15 cellular contexts compared by ENCODE assay signal in the genomic region with DNA sequence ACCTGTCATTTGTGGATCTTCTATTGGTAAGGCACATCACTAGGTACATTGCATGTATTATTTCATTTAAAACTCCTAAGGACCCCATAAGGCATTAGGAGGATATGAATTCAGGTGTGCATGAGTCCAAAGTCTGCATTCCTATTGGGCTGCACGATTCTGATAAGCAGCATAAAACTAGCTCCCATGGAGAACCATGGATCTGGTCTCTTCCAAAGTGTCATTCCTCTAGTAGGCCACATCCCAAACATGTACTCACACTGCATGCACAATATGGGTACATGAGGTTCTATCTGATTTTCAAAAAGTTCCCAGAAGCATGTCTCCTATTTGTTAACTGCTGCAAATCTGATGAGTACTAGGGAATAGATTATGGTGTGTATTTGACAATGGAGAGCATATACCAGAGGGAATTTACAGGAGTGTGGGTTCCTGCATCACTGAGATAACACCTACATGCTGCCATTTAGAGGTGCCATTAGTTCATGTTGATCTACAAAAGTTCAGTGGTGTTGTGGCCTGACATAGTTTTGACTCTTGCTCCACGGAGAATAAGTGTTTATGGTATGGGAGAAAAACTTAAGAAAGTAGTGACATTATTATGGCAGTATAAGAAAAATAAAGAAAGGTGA. TPM values are rescaled to one million over a fixed set of nuclear protein-coding genes. Genes with fewer than 3 reads are reported as not detected.
DNase-seq lines count a peak whose midpoint lies in the region; ATAC-seq and TF ChIP-seq lines count a peak whose summit lies in the region.
"Had no signal": no experiment of that assay in that cellular context is flagged by ENCODE, and none has a peak within 500 bp of the region (broad histone marks: within the 10 kb centered on the region; RNA-seq: fewer than 3 reads in every experiment).

No MANE protein-coding gene starts in this region.

- peaks cover 61% of the 10 kb centered on the region for H3K36me3 ChIP-seq in effector memory CD4-positive, alpha-beta T cell (ENCODE audit: control insufficient read depth, insufficient read depth, low read length)
- H3K36me3 ChIP-seq in spleen = peaks cover 0 to 73% (median 40%) of the 10 kb centered on the region in 6 donors
- H3K36me3 ChIP-seq: pancreas had no signal

- peaks cover 78% of the 10 kb centered on the region for H3K4me1 Mint-ChIP-seq in activated CD4-positive, alpha-beta T cell treated with anti-CD3 and anti-CD28 coated beads, Interleukin-2, amount 10 ng/mL, durations not matched to agents 7 days and 5 days
- peaks cover 70% of the 10 kb centered on the region for H3K4me1 Mint-ChIP-seq in T-helper 17 cell

- H3K27me3 ChIP-seq in effector memory CD4-positive, alpha-beta T cell (replicated peaks; ENCODE audit: control insufficient read depth, insufficient read depth, low read length, poor library complexity, severe bottlenecking) = no peaks in the 10 kb centered on the region
- H3K27me3 ChIP-seq in spleen (replicated peaks in 1 of 7) = no peaks in the 10 kb centered on the region
- H3K27me3 ChIP-seq: pancreas had no signal

- H3K27me3 Mint-ChIP-seq in activated CD4-positive, alpha-beta T cell treated with anti-CD3 and anti-CD28 coated beads, Interleukin-2, amount 10 ng/mL, durations not matched to agents 7 days and 5 days = no peaks in the 10 kb centered on the region
- no peaks in the 10 kb centered on the region for H3K27me3 Mint-ChIP-seq in T-helper 17 cell

- intact Hi-C loops in spleen (cut with DNase I; ENCODE audit: low total_unique reads) = no loop called here

- no peak for DNase-seq in activated CD4-positive, alpha-beta T cell treated with anti-CD3 and anti-CD28 coated beads, Interleukin-2, amount 10 ng/mL, durations not matched to agents 7 days and 5 days
- no peak for DNase-seq in activated CD4-positive, alpha-beta T cell treated with anti-CD3 and anti-CD28 coated beads for 48 hours
- DNase-seq in T-helper 17 cell (no peak), spleen (no peak), NCI-H226 (no peak)
- DNase-seq in effector memory CD4-positive, alpha-beta T cell = no peak
- DNase-seq: activated CD8-positive, alpha-beta memory T cell treated with anti-CD3 and anti-CD28 coated beads, Interleukin-2, amount 50 U/mL, for 4 hours; MV-4-11; NCI-H748 treated with DMSO at 0.1 percent for 48 hours; pancreas; PC-9 had no signal

- H3K9me3 Mint-ChIP-seq in activated CD4-positive, alpha-beta T cell treated with anti-CD3 and anti-CD28 coated beads, Interleukin-2, amount 10 ng/mL, durations not matched to agents 7 days and 5 days = no peaks in the 10 kb centered on the region

- POLR2A ChIA-PET in activated CD4-positive, alpha-beta T cell treated with anti-CD3 and anti-CD28 coated beads, Interleukin-2, amount 10 ng/mL, durations not matched to agents 7 days and 5 days (lab: Charles Lee) = interaction anchor here (0.6 to 2.5 kb wide), 7 partner anchors 8 to 132 kb away, joined by 3 to 18 read pairs (median 4); partner anchors contain the start of gene CYTIP

- peak overlapping the region; percentile 96 for H3K27ac Mint-ChIP-seq in activated CD4-positive, alpha-beta T cell treated with anti-CD3 and anti-CD28 coated beads, Interleukin-2, amount 10 ng/mL, durations not matched to agents 7 days and 5 days
- H3K27ac Mint-ChIP-seq in T-helper 17 cell = peak overlapping the region; percentile 100

- WGBS in spleen, 5 donors = 69 to 84% (median 80%) methylated on average over 2 of the region's 2 CpGs

- peaks cover 93% of the 10 kb centered on the region for H3K36me3 Mint-ChIP-seq in activated CD4-positive, alpha-beta T cell treated with anti-CD3 and anti-CD28 coated beads, Interleukin-2, amount 10 ng/mL, durations not matched to agents 7 days and 5 days (ENCODE audit: low read depth)
- peaks cover 32% of the 10 kb centered on the region for H3K36me3 Mint-ChIP-seq in T-helper 17 cell (ENCODE audit: low read depth)

- TF ChIP-seq CTCF in spleen (IDR thresholded peaks at IDR 0.05 in 8 of 11, conservative IDR thresholded peaks at IDR 0.05 in 3 of 11) = no peak

- H3K9me3 ChIP-seq in T-helper 17 cell (ENCODE audit: control insufficient read depth, low read length, poor library complexity, severe bottlenecking) (no peaks in the 10 kb centered on the region), spleen (no peaks in the 10 kb centered on the region)
- no peaks in the 10 kb centered on the region for H3K9me3 ChIP-seq in effector memory CD4-positive, alpha-beta T cell (ENCODE audit: control insufficient read depth, low read length)
- H3K9me3 ChIP-seq: A549, pancreas had no signal

- peak overlapping the region; percentile 82 for H3K27ac ChIP-seq in effector memory CD4-positive, alpha-beta T cell (ENCODE audit: insufficient read depth, low read length, poor library complexity, severe bottlenecking)
- peak overlapping the region in 7 of 8 donors; percentile 10 to 96 (median 43) for H3K27ac ChIP-seq in spleen
- H3K27ac ChIP-seq: A549, pancreas, PC-9 had no signal

- CTCF ChIA-PET in activated CD4-positive, alpha-beta T cell treated with anti-CD3 and anti-CD28 coated beads, Interleukin-2, amount 10 ng/mL, durations not matched to agents 7 days and 5 days (lab: Charles Lee) = interaction anchor here (0.7 to 4.0 kb wide), 5 partner anchors 7 to 105 kb away, joined by 3 to 27 read pairs (median 8); no protein-coding TSS in a partner anchor

- H3K4me3 ChIP-seq in effector memory CD4-positive, alpha-beta T cell (ENCODE audit: insufficient read depth, low read depth, low read length, poor library complexity, severe bottlenecking) = peak overlapping the region; percentile 80
- peak overlapping the region in 3 of 8 donors; percentile 8 to 74 (median 9) for H3K4me3 ChIP-seq in spleen
- H3K4me3 ChIP-seq: A549, pancreas, PC-9 had no signal

- no peak for TF ChIP-seq POLR2A in spleen (IDR thresholded peaks at IDR 0.05)

- ATAC-seq in T-helper 17 cell (peak; percentile 20), HG02678 (IDR thresholded peaks at IDR 0.05; ENCODE audit: unreplicated experiment) (no peak), HG02588 (IDR thresholded peaks at IDR 0.05; ENCODE audit: unreplicated experiment) (no peak)
- ATAC-seq: A549, HepG2 had no signal

- H3K4me3 Mint-ChIP-seq in activated CD4-positive, alpha-beta T cell treated with anti-CD3 and anti-CD28 coated beads, Interleukin-2, amount 10 ng/mL, durations not matched to agents 7 days and 5 days = peak overlapping the region; percentile 96
- peak overlapping the region; percentile 93 for H3K4me3 Mint-ChIP-seq in T-helper 17 cell

- peaks cover 53% of the 10 kb centered on the region for H3K4me1 ChIP-seq in effector memory CD4-positive, alpha-beta T cell (ENCODE audit: control insufficient read depth, insufficient read depth, low read length, poor library complexity, severe bottlenecking)
- H3K4me1 ChIP-seq in spleen = peaks cover 0 to 98% (median 69%) of the 10 kb centered on the region in 6 donors
- H3K4me1 ChIP-seq: A549 had no signal

RNA-seq across cellular contexts. Expression of gene CYTIP, which starts 11.3 kb away (rescaled TPM):
- total RNA-seq in activated CD4-positive, alpha-beta T cell treated with anti-CD3 and anti-CD28 coated beads, Interleukin-2, amount 10 ng/mL, durations not matched to agents 7 days and 5 days = 100 to 1,000 TPM; 234 to 279 TPM
- total RNA-seq in T-helper 17 cell = 100 to 1,000 TPM; 286 to 294 TPM
- 100 to 1,000 TPM in 6 of 7 donors, 10 to 100 TPM in 1; 85.6 to 135 (median 106) TPM for total RNA-seq in spleen
- 10 to 100 TPM; 27.3 to 63.2 (median 29.3) TPM for polyA plus RNA-seq in spleen
- total RNA-seq: HepG2, PC-9 had no signal
- polyA plus RNA-seq: HepG2 had no signal
